Comparison of ENCODE assay signal across 10 cellular contexts in the genomic region with DNA sequence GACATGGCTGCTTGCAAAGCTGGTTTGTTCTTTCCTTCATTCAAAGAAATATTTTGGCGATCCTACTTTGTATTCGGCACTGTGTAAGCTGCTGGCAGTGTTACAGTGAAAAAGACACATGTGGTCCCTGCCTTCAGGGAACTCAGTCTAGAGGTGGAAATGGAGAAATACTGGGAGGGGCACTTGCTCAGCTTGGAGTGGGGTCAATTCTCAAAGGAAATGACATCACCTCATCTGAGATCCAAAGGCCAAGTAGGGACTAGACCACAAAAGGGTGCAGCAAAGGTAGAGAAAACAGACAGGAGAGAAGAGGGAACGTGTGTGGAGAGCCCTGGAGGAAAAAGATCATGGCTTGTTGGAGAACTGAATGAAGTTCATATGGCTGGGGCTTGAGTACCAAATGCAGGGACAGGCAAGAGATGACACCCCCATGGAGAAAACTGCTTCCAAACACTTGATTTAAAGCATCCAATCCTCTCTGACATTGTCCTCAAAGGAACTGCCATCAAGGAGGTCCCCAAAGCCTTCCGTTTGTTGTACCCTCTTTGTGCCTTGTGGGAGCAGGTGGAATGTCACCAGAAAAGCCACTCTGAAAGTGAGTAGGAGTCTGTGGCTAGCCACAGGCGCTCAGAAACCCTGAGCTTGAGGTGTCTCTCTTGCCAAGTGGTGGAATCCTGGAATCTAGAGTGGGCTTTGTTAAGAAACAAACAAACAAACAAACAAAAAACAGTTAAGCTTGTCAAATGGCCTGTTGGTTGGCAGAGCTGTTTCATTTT. TPM values are rescaled to one million over a fixed set of nuclear protein-coding genes. Genes with fewer than 3 reads are reported as not detected.
DNase-seq lines count a peak whose midpoint lies in the region; ATAC-seq and TF ChIP-seq lines count a peak whose summit lies in the region.
"Had no signal": no experiment of that assay in that cellular context is flagged by ENCODE, and none has a peak within 500 bp of the region (broad histone marks: within the 10 kb centered on the region; RNA-seq: fewer than 3 reads in every experiment).

No MANE protein-coding gene starts in this region.

- peak; percentile 75 for ATAC-seq in left colon

- no peak overlapping the region for H4K91ac ChIP-seq in H9 (ENCODE audit: insufficient read length, low read depth, low read length)

- H3K79me2 ChIP-seq in H9 (ENCODE audit: insufficient read depth, low read length): no peaks in the 10 kb centered on the region

- intact Hi-C loops in left colon (cut with DNase I, micrococcal nuclease) (no loop called here), uterus (cut with DNase I; ENCODE audit: low total_unique reads) (no loop called here)

- H3K4me2 ChIP-seq in H9 (ENCODE audit: insufficient read depth, insufficient read length, low read length): no peak overlapping the region
- H3K4me2 ChIP-seq: smooth muscle cell had no signal

- WGBS in H9 (ENCODE audit: extremely low coverage, insufficient read length, low lambda C conversion rate): no CpG with 5 or more reads among the region's 5 CpGs

- TF ChIP-seq POLR2A in uterus (IDR thresholded peaks at IDR 0.05): no peak

- H2AFZ ChIP-seq in H9 (ENCODE audit: low read length): no peak overlapping the region

- H3K23ac ChIP-seq in H9 (ENCODE audit: insufficient read length, low read depth, low read length): no peak overlapping the region

- no peaks in the 10 kb centered on the region for H3K4me1 ChIP-seq in uterus
- H3K4me1 ChIP-seq in H9 (ENCODE audit: insufficient read depth, low read length): no peaks in the 10 kb centered on the region

- no peak overlapping the region for H2AK5ac ChIP-seq in H9 (ENCODE audit: insufficient read length, low read length)

- no peak overlapping the region for H2BK15ac ChIP-seq in H9 (ENCODE audit: low read depth, low read length)

- H3K27ac Mint-ChIP-seq in brain (peak overlapping the region in 4 of 5 experiments; percentile 59 to 80 (median 75)), H9 (no peak overlapping the region; a peak in 2 of 7 replicates)

- H3K79me1 ChIP-seq in H9 (ENCODE audit: insufficient read depth, low read depth, low read length, poor library complexity, severe bottlenecking): no peaks in the 10 kb centered on the region

- no peak overlapping the region for H4K8ac ChIP-seq in H9 (replicated peaks; ENCODE audit: insufficient read length, low read depth, low read length)

- H3K18ac ChIP-seq in H9 (ENCODE audit: insufficient read length, low read depth, low read length): no peak overlapping the region

- H3K4me3 Mint-ChIP-seq in brain (peak overlapping the region in 1 of 5 experiments; percentile 30), H9 (no peak overlapping the region)
- H3K4me3 Mint-ChIP-seq: activated naive CD4-positive, alpha-beta T cell treated with anti-CD3 and anti-CD28 coated beads, Interleukin-2, amount 50 U/mL, for 24 hours had no signal

- no peaks in the 10 kb centered on the region for H4K20me1 ChIP-seq in H9 (ENCODE audit: control insufficient read depth, insufficient read depth, insufficient read length)

- no peak overlapping the region for H3T11ph ChIP-seq in H9 (ENCODE audit: low read length)

- H3K27me3 Mint-ChIP-seq in brain (peaks cover 9% of the 10 kb centered on the region), H9 (ENCODE audit: low read depth) (no peaks in the 10 kb centered on the region; the same call in none of the 2 replicates)
- H3K27me3 Mint-ChIP-seq: activated naive CD4-positive, alpha-beta T cell treated with anti-CD3 and anti-CD28 coated beads, Interleukin-2, amount 50 U/mL, for 24 hours had no signal

- H3K9me3 Mint-ChIP-seq in brain: peaks cover 0 to 3% (median 0%) of the 10 kb centered on the region in 5 experiments
- H3K9me3 Mint-ChIP-seq in H9: no peaks in the 10 kb centered on the region
- H3K9me3 Mint-ChIP-seq: activated naive CD4-positive, alpha-beta T cell treated with anti-CD3 and anti-CD28 coated beads, Interleukin-2, amount 50 U/mL, for 24 hours had no signal

- H3K9me3 ChIP-seq in uterus (no peaks in the 10 kb centered on the region), H9 (ENCODE audit: control insufficient read depth, low read depth, low read length) (no peaks in the 10 kb centered on the region)

- no peaks in the 10 kb centered on the region for H3K23me2 ChIP-seq in H9 (ENCODE audit: insufficient read length, low read depth, low read length, poor library complexity, severe bottlenecking)

- no peak overlapping the region for H3K14ac ChIP-seq in H9 (ENCODE audit: insufficient read depth, low read length)

- DNase-seq in AG08396 (ENCODE audit: low spot score) (peak; percentile 33), HFF-Myc (ENCODE audit: extremely low read depth, low read depth) (peak; percentile 45), left colon (no peak), uterus (no peak), H9 (no peak), NCI-H2196 treated with DMSO at 0.1 percent for 48 hours (lab: John Stamatoyannopoulos, UW; ENCODE audit: unreplicated experiment) (no peak)
- no peak for DNase-seq in stimulated activated naive CD4-positive, alpha-beta T cell treated with Interleukin-2 at 50 U/mL for 16 hours (lab: John Stamatoyannopoulos, UW)

- H3K36me3 ChIP-seq in uterus: no peaks in the 10 kb centered on the region

- no peak overlapping the region for H4K5ac ChIP-seq in H9 (ENCODE audit: insufficient read length, low read depth, low read length)

- no peak overlapping the region for H3K4ac ChIP-seq in H9 (ENCODE audit: low read depth, low read length)

- H3K36me3 Mint-ChIP-seq in brain: no peaks in the 10 kb centered on the region
- no peaks in the 10 kb centered on the region for H3K36me3 Mint-ChIP-seq in H9 (ENCODE audit: insufficient read depth in 1 of 3, low read depth in 3 of 3)

- no peak overlapping the region for H3K56ac ChIP-seq in H9 (ENCODE audit: insufficient read length, low read depth, low read length)

- H3K27ac ChIP-seq in uterus: no peak overlapping the region
- no peak overlapping the region for H3K27ac ChIP-seq in H9 (ENCODE audit: insufficient read length, low read depth, low read length)

- no peak overlapping the region for H2BK20ac ChIP-seq in H9 (ENCODE audit: low read depth, low read length, poor library complexity, severe bottlenecking)

- no peaks in the 10 kb centered on the region for H3K27me3 ChIP-seq in uterus
- H3K27me3 ChIP-seq in H9 (ENCODE audit: insufficient read depth, low read length): no peaks in the 10 kb centered on the region

- H3K4me1 Mint-ChIP-seq in brain: peaks cover 23% of the 10 kb centered on the region
- no peaks in the 10 kb centered on the region for H3K4me1 Mint-ChIP-seq in H9

- no peak overlapping the region for H2BK120ac ChIP-seq in H9 (ENCODE audit: low read depth, low read length, poor library complexity, severe bottlenecking)

- H2BK5ac ChIP-seq in H9 (ENCODE audit: insufficient read length, low read length): no peak overlapping the region

- TF ChIP-seq CTCF in HFF-Myc (IDR thresholded peaks at IDR 0.05; ENCODE audit: low read depth, low read length, missing control alignments) (no peak), brain (conservative IDR thresholded peaks at IDR 0.05) (no peak), uterus (IDR thresholded peaks at IDR 0.05) (no peak), H9 (conservative IDR thresholded peaks at IDR 0.05) (no peak)

- H3K9ac ChIP-seq in H9 (ENCODE audit: extremely low read depth, insufficient read length, low read length): no peak overlapping the region

- H3K4me3 ChIP-seq in HFF-Myc (replicated peaks; ENCODE audit: low read depth, low read length) (no peak overlapping the region), uterus (no peak overlapping the region)
- H3K4me3 ChIP-seq: smooth muscle cell had no signal

- no peak overlapping the region for H2BK12ac ChIP-seq in H9 (ENCODE audit: insufficient read length, low read depth, low read length)

RNA-seq across cellular contexts. Expression of gene TDRD10, which starts 48.3 kb away (rescaled TPM):
- 0.27 TPM for polyA plus RNA-seq in brain (ENCODE audit: insufficient read depth, low read depth, low replicate concordance)
- total RNA-seq in left colon: 1 to 10 TPM in 1 of 2 donors, under 1 TPM in 1; 0.70 to 1.0 TPM
- total RNA-seq in uterus: 10 to 100 TPM in 2 of 4 donors, 1 to 10 TPM in 2; 1.3 to 19.7 (median 6.9) TPM
- 0.31 TPM in 1 of 2 replicates, not detected in the other for total RNA-seq in H9 (2021)

RNA-seq across cellular contexts. Expression of gene SHE, which starts 48.4 kb away (rescaled TPM):
- 1.6 TPM for polyA plus RNA-seq in brain (ENCODE audit: insufficient read depth, low read depth, low replicate concordance)
- total RNA-seq in left colon: 1 to 10 TPM; 3.4 TPM
- total RNA-seq in uterus: 10 to 100 TPM; 14.6 to 44.5 (median 27.2) TPM
- total RNA-seq in H9 (2021): 0.35 and 0.48 TPM in 2 replicates

RNA-seq across cellular contexts. Expression of gene IL6R, which starts 48.6 kb away (rescaled TPM):
- 1.4 TPM for polyA plus RNA-seq in brain (ENCODE audit: insufficient read depth, low read depth, low replicate concordance)
- total RNA-seq in left colon (10 to 100 TPM; 32.9 to 51.4 TPM), uterus (10 to 100 TPM in 3 of 4 donors, 1 to 10 TPM in 1; 9.7 to 28.2 (median 17.1) TPM), H9 (2021) (1.7 and 2.8 TPM in 2 replicates)

Comparison
In these comparisons a context has a peak if more than half of its experiments do, and no peak if none do; other contexts are left out.
1. DNase-seq: peak in AG08396 (single experiment) and HFF-Myc (single experiment); none in left colon (0 of 2), stimulated activated naive CD4-positive, alpha-beta T cell treated with Interleukin-2 at 50 U/mL for 16 hours (single experiment), uterus (0 of 2), H9 (single experiment) and NCI-H2196 treated with DMSO at 0.1 percent for 48 hours (single experiment).
2. H3K27ac Mint-ChIP-seq: peak in brain (4 of 5); none in H9 (0 of 3).